Comparison of ENCODE assay signal across 1 cellular context in genomic region chr21:41932191-41932575, GRCh38.
TF ChIP-seq lines count a peak whose summit lies in the region.

No MANE protein-coding gene starts in this region.

TF ChIP-seq in HepG2, 621 proteins besides CTCF, POLR2A, EP300 and RAD21:
- TF ChIP-seq MZF1 (CRISPR knock-in tag; IDR thresholded peaks at IDR 0.05; ENCODE audit: borderline replicate concordance) (no peak), ETV5 (CRISPR knock-in tag; IDR thresholded peaks at IDR 0.05; ENCODE audit: borderline replicate concordance) (0 out of 2 replicates have a peak, but pooled peaks have one; percentile 1)
